1 cellular context compared by ENCODE assay signal in the genomic region with DNA sequence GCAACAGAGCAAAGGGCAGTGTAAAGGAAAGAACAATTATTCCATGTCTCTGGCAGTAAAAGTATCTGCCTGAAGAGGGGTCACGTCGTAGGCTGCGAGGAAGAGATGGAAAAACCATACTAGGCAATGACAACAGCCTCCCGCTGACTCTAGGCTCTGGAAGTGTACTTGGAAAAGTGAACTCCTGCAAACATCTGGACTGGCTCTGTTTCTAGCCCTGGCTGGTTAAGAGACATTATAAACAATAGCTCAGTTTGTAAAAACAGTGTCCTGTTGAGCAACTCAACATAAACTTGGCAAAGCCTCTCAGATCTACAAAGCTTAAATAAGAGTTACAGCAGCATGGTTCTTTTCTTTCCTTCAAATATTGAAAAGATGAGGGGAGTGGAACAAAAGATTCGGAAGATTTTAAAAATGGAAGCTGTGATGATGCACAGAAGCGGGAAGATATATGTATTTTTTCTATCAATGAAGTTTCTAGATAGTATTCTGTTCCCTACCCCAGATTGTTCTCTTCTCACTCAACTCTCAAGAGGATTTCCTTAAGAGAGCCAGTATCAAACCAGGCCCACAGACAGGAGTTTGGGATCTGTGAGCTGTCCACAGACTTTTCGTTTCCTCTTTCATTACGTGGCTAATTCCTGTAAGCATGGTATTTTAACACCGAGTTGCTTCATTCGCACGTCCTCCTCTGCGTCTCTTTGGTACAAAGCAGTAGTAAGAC.
TF ChIP-seq lines count a peak whose summit lies in the region.

No MANE protein-coding gene starts in this region.

TF ChIP-seq in SK-N-SH, 30 proteins besides CTCF, POLR2A, EP300 and RAD21 (continued from another document):
- TF ChIP-seq, protein P1, sequence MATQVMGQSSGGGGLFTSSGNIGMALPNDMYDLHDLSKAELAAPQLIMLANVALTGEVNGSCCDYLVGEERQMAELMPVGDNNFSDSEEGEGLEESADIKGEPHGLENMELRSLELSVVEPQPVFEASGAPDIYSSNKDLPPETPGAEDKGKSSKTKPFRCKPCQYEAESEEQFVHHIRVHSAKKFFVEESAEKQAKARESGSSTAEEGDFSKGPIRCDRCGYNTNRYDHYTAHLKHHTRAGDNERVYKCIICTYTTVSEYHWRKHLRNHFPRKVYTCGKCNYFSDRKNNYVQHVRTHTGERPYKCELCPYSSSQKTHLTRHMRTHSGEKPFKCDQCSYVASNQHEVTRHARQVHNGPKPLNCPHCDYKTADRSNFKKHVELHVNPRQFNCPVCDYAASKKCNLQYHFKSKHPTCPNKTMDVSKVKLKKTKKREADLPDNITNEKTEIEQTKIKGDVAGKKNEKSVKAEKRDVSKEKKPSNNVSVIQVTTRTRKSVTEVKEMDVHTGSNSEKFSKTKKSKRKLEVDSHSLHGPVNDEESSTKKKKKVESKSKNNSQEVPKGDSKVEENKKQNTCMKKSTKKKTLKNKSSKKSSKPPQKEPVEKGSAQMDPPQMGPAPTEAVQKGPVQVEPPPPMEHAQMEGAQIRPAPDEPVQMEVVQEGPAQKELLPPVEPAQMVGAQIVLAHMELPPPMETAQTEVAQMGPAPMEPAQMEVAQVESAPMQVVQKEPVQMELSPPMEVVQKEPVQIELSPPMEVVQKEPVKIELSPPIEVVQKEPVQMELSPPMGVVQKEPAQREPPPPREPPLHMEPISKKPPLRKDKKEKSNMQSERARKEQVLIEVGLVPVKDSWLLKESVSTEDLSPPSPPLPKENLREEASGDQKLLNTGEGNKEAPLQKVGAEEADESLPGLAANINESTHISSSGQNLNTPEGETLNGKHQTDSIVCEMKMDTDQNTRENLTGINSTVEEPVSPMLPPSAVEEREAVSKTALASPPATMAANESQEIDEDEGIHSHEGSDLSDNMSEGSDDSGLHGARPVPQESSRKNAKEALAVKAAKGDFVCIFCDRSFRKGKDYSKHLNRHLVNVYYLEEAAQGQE (IDR thresholded peaks at IDR 0.05; ENCODE audit: low read depth, low read length) = no peak
- no peak for TF ChIP-seq YY1 (IDR thresholded peaks at IDR 0.05; ENCODE audit: low read depth)
- no peak for TF ChIP-seq TCF12 (IDR thresholded peaks at IDR 0.05)
- no peak for TF ChIP-seq MXI1 (IDR thresholded peaks at IDR 0.05; ENCODE audit: low read depth, low read length)
- no peak for TF ChIP-seq RXRA (IDR thresholded peaks at IDR 0.05; ENCODE audit: borderline replicate concordance, low read depth)
- TF ChIP-seq, protein P2, sequence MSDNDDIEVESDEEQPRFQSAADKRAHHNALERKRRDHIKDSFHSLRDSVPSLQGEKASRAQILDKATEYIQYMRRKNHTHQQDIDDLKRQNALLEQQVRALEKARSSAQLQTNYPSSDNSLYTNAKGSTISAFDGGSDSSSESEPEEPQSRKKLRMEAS (IDR thresholded peaks at IDR 0.05; ENCODE audit: low read depth) = no peak
- no peak for TF ChIP-seq FOXM1 (IDR thresholded peaks at IDR 0.05; ENCODE audit: low read depth)
TF ChIP-seq in SK-N-SH: peak in this region for 0.
